In the genomic region with DNA sequence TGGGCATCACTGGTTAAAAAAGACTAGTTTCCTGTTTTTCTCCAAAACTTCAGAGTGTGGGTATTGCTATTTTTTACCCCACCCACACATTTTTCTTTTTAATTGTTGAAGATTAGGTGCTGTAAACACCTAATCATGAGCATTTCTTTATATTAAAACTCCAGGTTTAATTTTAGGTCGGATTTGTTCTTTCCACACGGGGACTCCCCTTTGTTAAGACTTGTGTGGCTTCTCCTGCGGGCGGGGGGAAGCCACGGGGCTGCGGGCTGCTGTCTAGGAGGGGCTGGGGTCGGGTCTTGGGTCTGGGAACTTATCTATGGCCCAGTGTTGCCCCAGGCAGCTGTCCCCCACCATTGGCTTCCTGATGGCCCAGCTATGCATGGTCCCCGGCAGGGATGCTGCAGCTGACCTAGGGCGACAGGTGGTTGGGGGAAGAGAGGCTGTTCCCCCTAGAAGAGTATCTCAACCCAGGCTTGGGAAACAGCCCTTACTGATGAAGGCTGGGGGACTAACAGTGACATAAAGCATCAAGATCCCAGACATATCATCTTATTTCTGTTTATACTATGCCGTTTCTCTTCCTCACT, we compare ENCODE assay signal across 8 cellular contexts.
DNase-seq lines count a peak whose midpoint lies in the region; ATAC-seq and TF ChIP-seq lines count a peak whose summit lies in the region.
"Had no signal": no experiment of that assay in that cellular context is flagged by ENCODE, and none has a peak within 500 bp of the region (broad histone marks: within the 10 kb centered on the region; RNA-seq: fewer than 3 reads in every experiment).

No MANE protein-coding gene starts in this region.

- CTCF ChIA-PET in activated CD8-positive, alpha-beta T cell treated with anti-CD3 and anti-CD28 coated beads for 36 hours (lab: Charles Lee) = interaction anchor here (0.9 to 1.4 kb wide), 4 partner anchors 9 to 165 kb away, joined by 3 to 4 read pairs (median 3); no protein-coding TSS in a partner anchor

- no peak overlapping the region for H3K4me3 ChIP-seq in psoas muscle
- no peak overlapping the region for H3K4me3 ChIP-seq in aorta (ENCODE audit: low read length in 2 of 2)

- peaks cover 86% of the 10 kb centered on the region for H3K4me1 Mint-ChIP-seq in activated CD8-positive, alpha-beta T cell treated with anti-CD3 and anti-CD28 coated beads for 36 hours (ENCODE audit: low read depth)

- H3K27me3 ChIP-seq in psoas muscle (ENCODE audit: insufficient read depth in 3 of 3, low read length in 2 of 3) (no peaks in the 10 kb centered on the region), aorta (ENCODE audit: control insufficient read depth in 1 of 2, insufficient read depth in 2 of 2, low read length in 1 of 2) (no peaks in the 10 kb centered on the region)

- H3K4me1 ChIP-seq in psoas muscle = peaks cover 50% of the 10 kb centered on the region
- H3K4me1 ChIP-seq in aorta (ENCODE audit: control insufficient read depth in 1 of 2, insufficient read depth in 2 of 2, low read length in 2 of 2) = peaks cover 0 to 2% of the 10 kb centered on the region in 2 donors

- POLR2A ChIA-PET in activated CD8-positive, alpha-beta T cell treated with anti-CD3 and anti-CD28 coated beads for 36 hours (lab: Charles Lee) = interaction anchor here (0.7 to 5.5 kb wide), 12 partner anchors 9 to 84 kb away, joined by 3 to 29 read pairs (median 4); no protein-coding TSS in a partner anchor

- TF ChIP-seq CTCF in activated CD8-positive, alpha-beta T cell treated with anti-CD3 and anti-CD28 coated beads for 36 hours (IDR thresholded peaks at IDR 0.05) = no peak
- no peak for TF ChIP-seq CTCF in psoas muscle (IDR thresholded peaks at IDR 0.05)

- H3K4me3 Mint-ChIP-seq in activated CD8-positive, alpha-beta T cell treated with anti-CD3 and anti-CD28 coated beads for 36 hours = peak overlapping the region; percentile 69

- H3K27ac ChIP-seq in psoas muscle (peak overlapping the region; percentile 89), aorta (ENCODE audit: low read depth in 1 of 2, low read length in 2 of 2) (no peak overlapping the region)

- intact Hi-C loops in activated CD8-positive, alpha-beta T cell treated with anti-CD3 and anti-CD28 coated beads for 36 hours (cut with micrococcal nuclease) = loop anchor here (2.0 kb wide), 2 partner anchors 13 to 15 kb away; no protein-coding TSS in a partner anchor
- intact Hi-C loops in psoas muscle (cut with DNase I) (no loop called here), aorta (cut with DNase I) (no loop called here)

- H3K36me3 Mint-ChIP-seq in activated CD8-positive, alpha-beta T cell treated with anti-CD3 and anti-CD28 coated beads for 36 hours (ENCODE audit: low read depth) = peaks cover 47% of the 10 kb centered on the region

- H3K27me3 Mint-ChIP-seq in activated CD8-positive, alpha-beta T cell treated with anti-CD3 and anti-CD28 coated beads for 36 hours = no peaks in the 10 kb centered on the region

- peak overlapping the region; percentile 85 for H3K27ac Mint-ChIP-seq in activated CD8-positive, alpha-beta T cell treated with anti-CD3 and anti-CD28 coated beads for 36 hours

- DNase-seq in activated CD8-positive, alpha-beta T cell treated with anti-CD3 and anti-CD28 coated beads for 36 hours = peak; percentile 47
- DNase-seq in psoas muscle (no peak), superior temporal gyrus (ENCODE audit: extremely low spot score) (no peak), aorta (no peak)
- DNase-seq: foreskin fibroblast had no signal

- H3K9me3 Mint-ChIP-seq in activated CD8-positive, alpha-beta T cell treated with anti-CD3 and anti-CD28 coated beads for 36 hours = peaks cover 3% of the 10 kb centered on the region

- peak; percentile 13 for ATAC-seq in GM19035 (IDR thresholded peaks at IDR 0.05; ENCODE audit: unreplicated experiment)
- ATAC-seq in HG02943 (IDR thresholded peaks at IDR 0.05; ENCODE audit: low read depth, unreplicated experiment) = peak; percentile 10
- peak; percentile 15 for ATAC-seq in activated CD8-positive, alpha-beta T cell treated with anti-CD3 and anti-CD28 coated beads for 36 hours
- no peak for ATAC-seq in psoas muscle
- no peak for ATAC-seq in aorta (ENCODE audit: low FRiP score)
- ATAC-seq in GM19328 (IDR thresholded peaks at IDR 0.05; ENCODE audit: unreplicated experiment) = no peak

- no peaks in the 10 kb centered on the region for H3K9me3 ChIP-seq in psoas muscle
- H3K9me3 ChIP-seq in aorta (ENCODE audit: control insufficient read depth, low read length) = no peaks in the 10 kb centered on the region

- 62 to 72% (median 63%) methylated on average over 10 of the region's 10 CpGs for WGBS in psoas muscle, 3 donors
- WGBS in aorta, 2 donors = 78 to 83% methylated on average over 10 of the region's 10 CpGs

- H3K36me3 ChIP-seq in psoas muscle (ENCODE audit: insufficient read depth in 1 of 2, low read depth in 1 of 2) = no peaks in the 10 kb centered on the region
- H3K36me3 ChIP-seq in aorta (ENCODE audit: control insufficient read depth in 1 of 2, insufficient read depth in 2 of 2, low read length in 1 of 2) = no peaks in the 10 kb centered on the region

Comparison
In these comparisons a context has a peak if more than half of its experiments do, and no peak if none do; other contexts are left out.
1. ATAC-seq: peak in GM19035 (single experiment), HG02943 (single experiment) and activated CD8-positive, alpha-beta T cell treated with anti-CD3 and anti-CD28 coated beads for 36 hours (single experiment); none in psoas muscle (0 of 4), aorta (single experiment) and GM19328 (single experiment).